35 cellular contexts compared by ENCODE assay signal in genomic region chr3:114824014-114824413, GRCh38.
DNase-seq lines count a peak whose midpoint lies in the region; ATAC-seq, FAIRE-seq and TF ChIP-seq lines count a peak whose summit lies in the region.
"Had no signal": no experiment of that assay in that cellular context is flagged by ENCODE, and none has a peak within 500 bp of the region (broad histone marks: within the 10 kb centered on the region; RNA-seq: fewer than 3 reads in every experiment).

No MANE protein-coding gene starts in this region.

- POLR2A ChIA-PET in HepG2 (lab: Yijun Ruan, JAX) (no interaction called here), HCT116 (lab: Charles Lee) (interaction anchor here (1.6 kb wide), 1 partner anchor 8 kb away, joined by 3 read pairs; no protein-coding TSS in a partner anchor), HEK293 (lab: Yijun Ruan, JAX) (no interaction called here)

- no peak for TF ChIP-seq RAD21 in HepG2 (CRISPR knock-in tag; IDR thresholded peaks at IDR 0.05)
- TF ChIP-seq RAD21 in HCT116 (IDR thresholded peaks at IDR 0.05; ENCODE audit: low read depth), result no peak

- in situ Hi-C loops in HepG2 (cut with HindIII; ENCODE audit: extremely low pct_ligation_motif_present, low pct_unique_long_range_greater_than_20kb), result loop anchor here (10.0 kb wide), 1 partner anchor 261 kb away; no protein-coding TSS in a partner anchor

- H3K4me2 ChIP-seq in HepG2 (ENCODE audit: low read depth, low read length), result no peak overlapping the region
- H3K4me2 ChIP-seq in HCT116 (ENCODE audit: low read length), result no peak overlapping the region
- H3K4me2 ChIP-seq: A549; BLaER1; BLaER1 treated with 17β-estradiol and CSF1 and Interleukin-3, amounts not matched to agents 10 nM and 100 nM had no signal

- H3K4me1 ChIP-seq in HepG2 (ENCODE audit: insufficient read depth, low read length) (no peaks in the 10 kb centered on the region), right lobe of liver (peaks cover 0 to 7% (median 0%) of the 10 kb centered on the region in 4 donors), HCT116 (ENCODE audit: control insufficient read depth in 1 of 2, insufficient read depth in 2 of 2, low read length in 2 of 2) (no peaks in the 10 kb centered on the region; a peak in 1 of 4 replicates), HEK293 (ENCODE audit: control insufficient read depth, insufficient read depth, low read length) (no peaks in the 10 kb centered on the region), Peyer's patch (no peaks in the 10 kb centered on the region), left lung (no peaks in the 10 kb centered on the region), ovary (ENCODE audit: insufficient read depth) (no peaks in the 10 kb centered on the region)
- H3K4me1 ChIP-seq: A549; BE2C; BLaER1; BLaER1 treated with 17β-estradiol and CSF1 and Interleukin-3, amounts not matched to agents 10 nM and 100 nM; Caco-2 had no signal

- H4K20me1 ChIP-seq in HepG2 (ENCODE audit: insufficient read depth, low read length) (no peaks in the 10 kb centered on the region), HCT116 (ENCODE audit: insufficient read depth) (no peaks in the 10 kb centered on the region)
- H4K20me1 ChIP-seq: BLaER1 had no signal

- no peak overlapping the region for H3K9ac ChIP-seq in HepG2 (ENCODE audit: insufficient read depth, low read depth, low read length)
- H3K9ac ChIP-seq in HCT116 (ENCODE audit: low read length), result no peak overlapping the region
- H3K9ac ChIP-seq: BLaER1; BLaER1 treated with 17β-estradiol and CSF1 and Interleukin-3, amounts not matched to agents 10 nM and 100 nM had no signal

- intact Hi-C loops in HepG2 (cut with micrococcal nuclease; ENCODE audit: unreplicated experiment) (no loop called here), right lobe of liver (cut with DNase I) (no loop called here), HCT116 (cut with micrococcal nuclease) (no loop called here), left lung (cut with DNase I) (no loop called here), ovary (cut with DNase I) (no loop called here)

- TF ChIP-seq POLR2A in HepG2 (IDR thresholded peaks at IDR 0.05; ENCODE audit: insufficient read depth in 1 of 2, low read depth in 2 of 2, low read length in 2 of 2), result no peak
- no peak for TF ChIP-seq POLR2A in right lobe of liver (IDR thresholded peaks at IDR 0.05)
- no peak for TF ChIP-seq POLR2A in HCT116 (IDR thresholded peaks at IDR 0.05; ENCODE audit: borderline replicate concordance, extremely low read depth, insufficient read depth, insufficient read length)
- no peak for TF ChIP-seq POLR2A in Peyer's patch (IDR thresholded peaks at IDR 0.05)
- no peak for TF ChIP-seq POLR2A in ovary (IDR thresholded peaks at IDR 0.05)

- ATAC-seq in HepG2 (no peak), right lobe of liver (no peak), HCT116 (no peak), left lung (no peak)
- ATAC-seq: A549; CD8-positive, alpha-beta T cell had no signal

- H3K79me2 ChIP-seq in HepG2 (ENCODE audit: insufficient read depth, low read length) (no peaks in the 10 kb centered on the region), HCT116 (ENCODE audit: insufficient read depth, low read length) (no peaks in the 10 kb centered on the region)

- CTCF ChIA-PET in HepG2 (lab: Yijun Ruan, JAX; ENCODE audit: low intra/inter-chr PET ratio, low total read pairs) (no interaction called here), HCT116 (lab: Charles Lee) (no interaction called here), HEK293 (lab: Yijun Ruan, JAX) (interaction anchor here (0.6 to 1.0 kb wide), 2 partner anchors 9 to 297 kb away, joined by 3 read pairs; no protein-coding TSS in a partner anchor)

- H3K27me3 ChIP-seq in HepG2 (ENCODE audit: control insufficient read depth in 1 of 2, insufficient read depth in 2 of 2, low read length in 2 of 2) (no peaks in the 10 kb centered on the region), right lobe of liver (no peaks in the 10 kb centered on the region), HCT116 (ENCODE audit: insufficient read depth, low read length) (no peaks in the 10 kb centered on the region), Peyer's patch (no peaks in the 10 kb centered on the region), left lung (no peaks in the 10 kb centered on the region), ovary (no peaks in the 10 kb centered on the region)
- H3K27me3 ChIP-seq: BE2C; BLaER1; BLaER1 treated with 17β-estradiol and CSF1 and Interleukin-3, amounts not matched to agents 10 nM and 100 nM had no signal

- no peak overlapping the region for H3K27ac ChIP-seq in HepG2 (ENCODE audit: extremely low read length, insufficient read depth, low read length)
- H3K27ac ChIP-seq in right lobe of liver, result no peak overlapping the region
- H3K27ac ChIP-seq in HCT116 (ENCODE audit: low read depth, low read length), result no peak overlapping the region
- no peak overlapping the region for H3K27ac ChIP-seq in HEK293 (ENCODE audit: extremely low read depth, low read depth, low read length)
- H3K27ac ChIP-seq in Peyer's patch, result no peak overlapping the region
- no peak overlapping the region for H3K27ac ChIP-seq in left lung
- H3K27ac ChIP-seq in ovary, result no peak overlapping the region
- H3K27ac ChIP-seq: 22Rv1; A549; BLaER1; BLaER1 treated with 17β-estradiol and CSF1 and Interleukin-3, amounts not matched to agents 10 nM and 100 nM; C4-2B had no signal

- H2AFZ ChIP-seq in HepG2 (ENCODE audit: low read length) (no peak overlapping the region), HCT116 (ENCODE audit: low read depth, low read length, poor library complexity, severe bottlenecking) (peak overlapping the region; percentile 19)

- TF ChIP-seq CTCF in HepG2 (CRISPR knock-in tag; IDR thresholded peaks at IDR 0.05) (no peak), right lobe of liver (IDR thresholded peaks at IDR 0.05) (no peak), HCT116 (IDR thresholded peaks at IDR 0.05 in 2 of 3, conservative IDR thresholded peaks at IDR 0.05 in 1 of 3; ENCODE audit: borderline replicate concordance in 1 of 3, insufficient read depth in 1 of 3, low read depth in 2 of 3, low read length in 2 of 3) (no peak), HEK293 (tag by site-specific recombination; IDR thresholded peaks at IDR 0.05) (no peak), Peyer's patch (IDR thresholded peaks at IDR 0.05) (no peak), left lung (IDR thresholded peaks at IDR 0.05) (no peak), ovary (IDR thresholded peaks at IDR 0.05) (no peak)

- DNase-seq in HepG2 (ENCODE audit: low spot score) (no peak), right lobe of liver (no peak), HCT116 (ENCODE audit: low read depth, low spot score) (no peak), Peyer's patch (no peak), left lung (no peak), ovary (no peak)
- DNase-seq: 8988T; ACHN; AML-193; BE2C; C1 segment of cervical spinal cord; Caco-2; Calu3; CD4-positive, alpha-beta memory T cell; CD4-positive, alpha-beta T cell; CD4-positive, CD25-positive, alpha-beta regulatory T cell; CD8-positive, alpha-beta memory T cell; CD8-positive, alpha-beta T cell; COR-L47; DMS 273 treated with DMSO at 0.1 percent for 48 hours; DMS153; DMS53; DMS79; DMS79 treated with DMSO at 0.1 percent for 48 hours; DND-41; EL had no signal

- H3K4me3 ChIP-seq in HepG2 (replicated peaks in 1 of 3; ENCODE audit: insufficient read depth in 1 of 3, low read depth in 2 of 3, low read length in 3 of 3), result no peak overlapping the region
- no peak overlapping the region for H3K4me3 ChIP-seq in right lobe of liver
- no peak overlapping the region for H3K4me3 ChIP-seq in HCT116 (replicated peaks in 1 of 2; ENCODE audit: low read depth in 1 of 2, low read length in 2 of 2)
- no peak overlapping the region for H3K4me3 ChIP-seq in HEK293 (ENCODE audit: low read depth, low read length)
- no peak overlapping the region for H3K4me3 ChIP-seq in Peyer's patch
- H3K4me3 ChIP-seq in left lung, result no peak overlapping the region
- no peak overlapping the region for H3K4me3 ChIP-seq in ovary
- H3K4me3 ChIP-seq: A549; BLaER1; BLaER1 treated with 17β-estradiol and CSF1 and Interleukin-3, amounts not matched to agents 10 nM and 100 nM had no signal

- no peaks in the 10 kb centered on the region for H3K36me3 ChIP-seq in HepG2 (replicated peaks in 1 of 2; ENCODE audit: control insufficient read depth in 1 of 2, insufficient read depth in 2 of 2, low read length in 2 of 2)
- no peaks in the 10 kb centered on the region for H3K36me3 ChIP-seq in right lobe of liver
- H3K36me3 ChIP-seq in HCT116 (ENCODE audit: control insufficient read depth in 1 of 2, insufficient read depth in 2 of 2, low read length in 2 of 2), result no peaks in the 10 kb centered on the region
- H3K36me3 ChIP-seq in HEK293 (ENCODE audit: control insufficient read depth in 2 of 2, insufficient read depth in 1 of 2, low read length in 2 of 2), result no peaks in the 10 kb centered on the region
- H3K36me3 ChIP-seq in Peyer's patch, result no peaks in the 10 kb centered on the region
- no peaks in the 10 kb centered on the region for H3K36me3 ChIP-seq in left lung
- H3K36me3 ChIP-seq in ovary, result no peaks in the 10 kb centered on the region
- H3K36me3 ChIP-seq: BE2C; BLaER1; BLaER1 treated with 17β-estradiol and CSF1 and Interleukin-3, amounts not matched to agents 10 nM and 100 nM had no signal

- TF ChIP-seq EP300 in HepG2 (IDR thresholded peaks at IDR 0.05; ENCODE audit: low read depth in 2 of 2, low read length in 2 of 2), result no peak
- TF ChIP-seq EP300 in HepG2 (CRISPR knock-in tag; IDR thresholded peaks at IDR 0.05; ENCODE audit: borderline replicate concordance), result no peak
- TF ChIP-seq EP300 in ovary (IDR thresholded peaks at IDR 0.05), result no peak

- no peaks in the 10 kb centered on the region for H3K9me2 ChIP-seq in HCT116 (ENCODE audit: insufficient read depth)

- 24% methylated on average over 1 of the region's 1 CpG for WGBS in HepG2 (ENCODE audit: low lambda C conversion rate)
- WGBS in right lobe of liver (ENCODE audit: insufficient coverage, low coverage, low lambda C conversion rate, missing lambda C conversion rate), result 100% methylated on average over 1 of the region's 1 CpG
- WGBS in ovary, 3 donors, result 93 to 95% (median 93%) methylated on average over 1 of the region's 1 CpG

- BruUV-seq in HepG2 (replicated peaks; lab: Mats Ljungman, UMichigan), result no TSS peak
- no TSS peak for BruUV-seq in HCT116 (replicated peaks; lab: Mats Ljungman, UMichigan)

- RAD21 ChIA-PET in HCT116 (lab: Charles Lee; ENCODE audit: low non-redundant PET in 1 of 2, low total read pairs in 2 of 2, uncharacterized antibody in 2 of 2, unreplicated experiment in 2 of 2), result no interaction called here

- FAIRE-seq in HepG2 (lab: Jason Lieb, UNC) (no peak), islet of Langerhans (lab: Jason Lieb, UNC) (peak; percentile 21)
- FAIRE-seq: A204.1, A549, D721Med had no signal

- H3K9me3 ChIP-seq in HepG2 (ENCODE audit: low read length) (no peaks in the 10 kb centered on the region), right lobe of liver (no peaks in the 10 kb centered on the region), HCT116 (ENCODE audit: control insufficient read depth in 1 of 2, insufficient read depth in 1 of 2, low read depth in 1 of 2, low read length in 2 of 2) (no peaks in the 10 kb centered on the region), HEK293 (ENCODE audit: control insufficient read depth, insufficient read depth, low read depth, low read length) (no peaks in the 10 kb centered on the region), Peyer's patch (no peaks in the 10 kb centered on the region), left lung (no peaks in the 10 kb centered on the region), ovary (no peaks in the 10 kb centered on the region)
- H3K9me3 ChIP-seq: A549; BE2C; BLaER1; BLaER1 treated with 17β-estradiol and CSF1 and Interleukin-3, amounts not matched to agents 10 nM and 100 nM; Caco-2 had no signal

Comparison
In these comparisons a context has a peak if more than half of its experiments do, and no peak if none do; other contexts are left out.
1. Of the 63 proteins assayed by ChIP-seq in both HepG2 and HEK293: peak only in HepG2: none; only in HEK293: ATF2; in both: none; in neither: 62.